26 cellular contexts compared by ENCODE assay signal in genomic region chr5:2190549-2190948, GRCh38.
"Had no signal": no experiment of that assay in that cellular context is flagged by ENCODE, and none has a peak within 500 bp of the region (broad histone marks: within the 10 kb centered on the region; RNA-seq: fewer than 3 reads in every experiment).

No MANE protein-coding gene starts in this region.

- H3K27ac ChIP-seq: colonic mucosa, esophagus squamous epithelium, heart right ventricle, lower lobe of right lung, neutrophil, parathyroid adenoma, prostate gland, right atrium auricular region, sigmoid colon, transverse colon had no signal

- H3K4me1 ChIP-seq: colonic mucosa, esophagus squamous epithelium, heart right ventricle, lower lobe of right lung, parathyroid adenoma, prostate gland, right atrium auricular region, sigmoid colon, transverse colon had no signal

- H3K27me3 ChIP-seq: colonic mucosa, neutrophil, right atrium auricular region, sigmoid colon, transverse colon had no signal

- H3K9me3 Mint-ChIP-seq: central memory CD8-positive, alpha-beta T cell; effector memory CD8-positive, alpha-beta T cell; natural killer cell; neural crest cell; stimulated activated naive CD8-positive, alpha-beta T cell treated with anti-CD3 and anti-CD28 coated beads, Interleukin-15, Interleukin-2, amounts not matched to agents 100 ng/mL and 50 ng/mL, for 24 hours had no signal

- H3K4me1 Mint-ChIP-seq: central memory CD8-positive, alpha-beta T cell; natural killer cell; stimulated activated naive B cell treated with anti-CD40 and anti-IgM and Interleukin-4, amounts not matched to agents 10 μg/mL and 1 μg/mL and 100 μg/mL, for 72 hours had no signal

- DNase-seq: colonic mucosa; dermis blood vessel endothelial cell; effector memory CD8-positive, alpha-beta T cell; erythroblast; esophagus squamous epithelium; foreskin melanocyte; glutamatergic neuron; heart right ventricle; hippocampal formation; kidney glomerular epithelial cell; left colon; left ventricle myocardium superior; lower lobe of right lung; natural killer cell; sigmoid colon; stimulated activated CD4-positive, alpha-beta T cell treated with anti-CD3 and anti-CD28 coated beads, Interleukin-2, amount 100 ng/mL, for 24 hours; stimulated activated CD4-positive, alpha-beta T cell treated with anti-CD3 and anti-CD28 coated beads, Interleukin-4, amount 100 ng/mL, for 24 hours; stimulated activated naive B cell treated with anti-CD40 and anti-IgM and Interleukin-4, amounts not matched to agents 10 μg/mL and 1 μg/mL and 100 μg/mL, for 72 hours; transverse colon had no signal

- H3K4me3 Mint-ChIP-seq: central memory CD8-positive, alpha-beta T cell; effector memory CD8-positive, alpha-beta T cell; natural killer cell; neural crest cell; stimulated activated naive B cell treated with anti-CD40 and anti-IgM and Interleukin-4, amounts not matched to agents 10 μg/mL and 1 μg/mL and 100 μg/mL, for 72 hours; stimulated activated naive CD8-positive, alpha-beta T cell treated with anti-CD3 and anti-CD28 coated beads, Interleukin-15, Interleukin-2, amounts not matched to agents 100 ng/mL and 50 ng/mL, for 24 hours had no signal

- H3K27me3 Mint-ChIP-seq: central memory CD8-positive, alpha-beta T cell; stimulated activated naive B cell treated with anti-CD40 and anti-IgM and Interleukin-4, amounts not matched to agents 10 μg/mL and 1 μg/mL and 100 μg/mL, for 72 hours had no signal

- ATAC-seq: effector memory CD8-positive, alpha-beta T cell; heart right ventricle; left colon; left ventricle myocardium superior; lower lobe of right lung; natural killer cell; stimulated activated naive B cell treated with anti-CD40 and anti-IgM and Interleukin-4, amounts not matched to agents 10 μg/mL and 1 μg/mL and 100 μg/mL, for 72 hours had no signal

- H3K79me2 ChIP-seq: parathyroid adenoma had no signal

- H3K27ac Mint-ChIP-seq: effector memory CD8-positive, alpha-beta T cell; natural killer cell; stimulated activated naive B cell treated with anti-CD40 and anti-IgM and Interleukin-4, amounts not matched to agents 10 μg/mL and 1 μg/mL and 100 μg/mL, for 72 hours; stimulated activated naive CD8-positive, alpha-beta T cell treated with anti-CD3 and anti-CD28 coated beads, Interleukin-15, Interleukin-2, amounts not matched to agents 100 ng/mL and 50 ng/mL, for 24 hours had no signal

- H3K36me3 Mint-ChIP-seq: natural killer cell; stimulated activated naive B cell treated with anti-CD40 and anti-IgM and Interleukin-4, amounts not matched to agents 10 μg/mL and 1 μg/mL and 100 μg/mL, for 72 hours had no signal

- H3K4me3 ChIP-seq: colonic mucosa, esophagus squamous epithelium, heart right ventricle, lower lobe of right lung, prostate gland, right atrium auricular region, sigmoid colon, transverse colon had no signal

- H2AFZ ChIP-seq: parathyroid adenoma had no signal

- H3K36me3 ChIP-seq: colonic mucosa, esophagus squamous epithelium, heart right ventricle, lower lobe of right lung, neutrophil, prostate gland, right atrium auricular region, sigmoid colon, transverse colon had no signal
